In genomic region chr2:222526480-222527277, GRCh38 we compare ENCODE assay signal across 30 cellular contexts.
DNase-seq lines count a peak whose midpoint lies in the region; ATAC-seq, FAIRE-seq and TF ChIP-seq lines count a peak whose summit lies in the region.
"Had no signal": no experiment of that assay in that cellular context is flagged by ENCODE, and none has a peak within 500 bp of the region (broad histone marks: within the 10 kb centered on the region; RNA-seq: fewer than 3 reads in every experiment).

No MANE protein-coding gene starts in this region.

- no peak for DNase-seq in GM12891 (ENCODE audit: insufficient read length, low spot score)
- no peak for DNase-seq in left ventricle myocardium inferior
- no peak for DNase-seq in mesenteric fat pad (ENCODE audit: low spot score)
- no peak for DNase-seq in NCI-H1092 (lab: John Stamatoyannopoulos, UW)
- DNase-seq: activated CD4-positive, CD25-positive, alpha-beta regulatory T cell treated with anti-CD3 and anti-CD28 coated beads, Interleukin-2, amount 50 U/mL, for 72 hours; activated CD8-positive, alpha-beta T cell treated with anti-CD3 and anti-CD28 coated beads for 36 hours; anterior cingulate cortex; CD4-positive, alpha-beta T cell; DMS 273 treated with DMSO at 0.1 percent for 48 hours; EL; foreskin fibroblast; head of caudate nucleus; kidney; NCI-H1105; NCI-H2029; NCI-H524 treated with DMSO at 0.1 percent for 48 hours; nephron progenitor cell; NK-92 treated with Interleukin-12 subunit alpha and Interleukin-12 subunit beta, amount 100 ng/mL, for 24 hours; pancreas; PC-9; Right ventricle myocardium superior; small intestine; uterus had no signal

- intact Hi-C loops in left ventricle myocardium inferior (cut with micrococcal nuclease): no loop called here

- TF ChIP-seq CTCF in left ventricle myocardium inferior (IDR thresholded peaks at IDR 0.05; ENCODE audit: borderline replicate concordance): no peak

- FAIRE-seq in GM12891 (lab: Jason Lieb, UNC): peak; percentile 9
- FAIRE-seq: A204.1, colon, kidney, pancreas, small intestine had no signal

- H3K4me1 ChIP-seq in left ventricle myocardium inferior: no peaks in the 10 kb centered on the region
- H3K4me1 ChIP-seq: pancreas, uterus had no signal

- H3K27me3 ChIP-seq in left ventricle myocardium inferior (ENCODE audit: low read depth): no peaks in the 10 kb centered on the region
- H3K27me3 ChIP-seq: pancreas, uterus had no signal

- peaks cover 5% of the 10 kb centered on the region for H3K9me3 ChIP-seq in left ventricle myocardium inferior (replicated peaks)
- H3K9me3 ChIP-seq: pancreas, uterus had no signal

- no peak overlapping the region for H3K4me3 ChIP-seq in left ventricle myocardium inferior
- H3K4me3 ChIP-seq: pancreas, PC-9, uterus had no signal

- H3K27ac ChIP-seq in left ventricle myocardium inferior (replicated peaks): no peak overlapping the region
- H3K27ac ChIP-seq: pancreas, PC-9, uterus had no signal

- TF ChIP-seq POLR2A in GM12891 (IDR thresholded peaks at IDR 0.05; ENCODE audit: low read depth, low read length): no peak

- ATAC-seq in GM21515 (IDR thresholded peaks at IDR 0.05; ENCODE audit: unreplicated experiment): peak; percentile 48
- ATAC-seq in HG02885 (IDR thresholded peaks at IDR 0.05; ENCODE audit: poor library complexity, unreplicated experiment): peak; percentile 73
- peak; percentile 34 for ATAC-seq in HG03571 (IDR thresholded peaks at IDR 0.05; ENCODE audit: unreplicated experiment)
- ATAC-seq in HG02623 (IDR thresholded peaks at IDR 0.05; ENCODE audit: unreplicated experiment): no peak
- ATAC-seq: activated CD8-positive, alpha-beta T cell treated with anti-CD3 and anti-CD28 coated beads for 36 hours; esophagus mucosa; pancreas had no signal

- peaks cover 5% of the 10 kb centered on the region for H3K36me3 ChIP-seq in left ventricle myocardium inferior
- H3K36me3 ChIP-seq: pancreas, uterus had no signal

TF ChIP-seq in GM12891, 5 proteins besides CTCF, POLR2A, EP300 and RAD21:
- TF ChIP-seq TAF1 (IDR thresholded peaks at IDR 0.05; ENCODE audit: low read depth, low read length): no peak
- no peak for TF ChIP-seq SPI1 (IDR thresholded peaks at IDR 0.05; ENCODE audit: low read depth, low read length)
- no peak for TF ChIP-seq PAX5 (IDR thresholded peaks at IDR 0.05; ENCODE audit: insufficient read depth, low read length, severe bottlenecking)
- TF ChIP-seq POLR2AphosphoS5 (IDR thresholded peaks at IDR 0.05; ENCODE audit: low read depth, low read length): no peak
- TF ChIP-seq POU2F2 (IDR thresholded peaks at IDR 0.05; ENCODE audit: low read depth, low read length): no peak
